Comparison of ENCODE assay signal across 8 cellular contexts in the genomic region with DNA sequence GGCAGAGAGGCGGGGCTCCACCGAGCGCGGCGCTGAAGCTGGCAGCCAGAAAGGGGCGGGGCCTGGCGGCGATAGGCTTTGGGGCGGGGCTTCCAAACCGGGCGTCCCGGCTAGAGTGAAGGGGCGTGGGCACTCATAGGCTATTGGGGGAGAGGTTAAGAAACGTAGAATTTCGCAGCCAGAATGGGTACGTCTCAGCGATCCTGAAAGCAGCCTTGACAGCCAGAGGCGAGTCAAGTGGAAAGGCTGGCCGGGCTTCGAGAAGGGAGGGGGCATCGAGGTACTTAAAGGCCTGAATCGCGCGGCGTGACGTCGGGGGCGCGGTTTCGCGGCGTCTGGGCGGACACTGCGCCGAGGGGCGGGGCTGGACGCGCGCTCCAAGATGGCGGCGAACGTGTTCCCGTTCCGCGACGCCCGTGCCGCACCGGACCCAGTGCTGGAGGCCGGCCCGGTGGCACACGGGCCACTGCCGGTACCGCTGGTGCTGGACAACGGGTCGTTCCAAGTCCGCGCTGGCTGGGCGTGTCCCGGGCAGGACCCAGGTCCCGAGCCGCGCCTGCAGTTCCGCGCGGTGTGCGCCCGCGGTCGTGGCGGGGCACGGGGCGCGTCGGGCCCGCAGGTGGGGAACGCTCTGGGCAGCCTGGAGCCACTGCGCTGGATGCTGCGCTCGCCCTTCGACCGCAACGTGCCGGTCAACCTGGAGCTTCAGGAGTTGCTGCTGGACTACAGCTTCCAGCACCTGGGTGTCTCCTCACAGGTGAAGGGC. TPM values are rescaled to one million over a fixed set of nuclear protein-coding genes. Genes with fewer than 3 reads are reported as not detected.
A peak's percentile ranks its signal among the peaks of the same experiment; 100 is the strongest.
DNase-seq lines count a peak whose midpoint lies in the region; ATAC-seq lines count a peak whose summit lies in the region.

A gene (plus strand): TSS at position 364 of the 766 bp plus-strand sequence. CDS start 19 bp downstream, at position 383.

- DNase-seq in COLO829 (ENCODE audit: low spot score) (peak; percentile 94), HT-29 (ENCODE audit: low spot score) (peak; percentile 98), NK-92 (lab: John Stamatoyannopoulos, UW; ENCODE audit: unreplicated experiment) (peak; percentile 77), medulla oblongata (ENCODE audit: extremely low spot score) (peak; percentile 91)
- peak; percentile 100 for DNase-seq in activated CD8-positive, alpha-beta memory T cell treated with anti-CD3 and anti-CD28 coated beads for 24 hours
- DNase-seq in effector CD4-positive, alpha-beta T cell = peak; percentile 96
- peak; percentile 94 to 97 (median 97) for DNase-seq in stimulated activated CD4-positive, alpha-beta T cell treated with anti-CD3 and anti-CD28 coated beads, TNF-alpha, amount 100 ng/mL, for 4 hours (ENCODE audit: low read depth in 3 of 3)

- ATAC-seq in GM21367 (IDR thresholded peaks at IDR 0.05; ENCODE audit: unreplicated experiment) = peak; percentile 78

RNA-seq across cellular contexts. Expression of the gene that starts here (rescaled TPM):
- total RNA-seq in HT-29 (2014; rRNA removed; shearing (Covaris generic)) = 21.0 and 21.4 TPM in 2 replicates

Comparison
In these comparisons a context has a peak if more than half of its experiments do, and no peak if none do; other contexts are left out.
1. Peak in every context shown above with its lines: DNase-seq and ATAC-seq.